In genomic region chr1:114033219-114033706, GRCh38 we compare ENCODE assay signal across 8 cellular contexts. TPM values are rescaled to one million over a fixed set of nuclear protein-coding genes. Genes with fewer than 3 reads are reported as not detected.
A peak's percentile ranks its signal among the peaks of the same experiment; 100 is the strongest.
DNase-seq lines count a peak whose midpoint lies in the region; ATAC-seq and TF ChIP-seq lines count a peak whose summit lies in the region.

No MANE protein-coding gene starts in this region.

- peak; percentile 55 for DNase-seq in DMS 273 (lab: John Stamatoyannopoulos, UW; ENCODE audit: unreplicated experiment)
- DNase-seq in WTC11 (ENCODE audit: low spot score), result peak; percentile 56
- DNase-seq in right lobe of liver, result no peak
- no peak for DNase-seq in T-helper 9 cell
- no peak for DNase-seq in islet precursor cell
- no peak for DNase-seq in H4 (ENCODE audit: low spot score)

- H3K9me3 Mint-ChIP-seq in WTC11, result no peaks in the 10 kb centered on the region

- no peaks in the 10 kb centered on the region for H3K27me3 Mint-ChIP-seq in WTC11 (ENCODE audit: low read depth)

- H3K4me3 ChIP-seq in HUES48 (ENCODE audit: low read depth, low read length) (peak overlapping the region; percentile 58), right lobe of liver (no peak overlapping the region)

- CTCF ChIA-PET in WTC11 (lab: Charles Lee), result interaction anchor here (0.6 to 3.1 kb wide), 17 partner anchors 9 to 250 kb away, joined by 3 to 21 read pairs (median 4); partner anchors contain the start of genes OLFML3 and SYT6

- no peaks in the 10 kb centered on the region; the same call in 1 of the 2 replicates for H3K36me3 Mint-ChIP-seq in WTC11

- H3K4me1 ChIP-seq in HUES48 (ENCODE audit: control insufficient read depth, insufficient read depth, low read length), result peaks cover 70% of the 10 kb centered on the region
- H3K4me1 ChIP-seq in right lobe of liver, result no peaks in the 10 kb centered on the region

- H3K36me3 ChIP-seq in HUES48 (ENCODE audit: control insufficient read depth, insufficient read depth, low read length), result no peaks in the 10 kb centered on the region
- H3K36me3 ChIP-seq in right lobe of liver, result no peaks in the 10 kb centered on the region

- no peak for TF ChIP-seq POLR2A in right lobe of liver (IDR thresholded peaks at IDR 0.05)

- POLR2A ChIA-PET in WTC11 (lab: Charles Lee), result interaction anchor here (1.2 kb wide), 1 partner anchor 55 kb away, joined by 3 read pairs; no protein-coding TSS in a partner anchor

- 5% methylated on average over 5 of the region's 5 CpGs for WGBS in right lobe of liver (ENCODE audit: insufficient coverage, low coverage, low lambda C conversion rate, missing lambda C conversion rate)

- ATAC-seq in WTC11, result peak; percentile 69
- peak; percentile 39 to 53 (median 48) for ATAC-seq in right lobe of liver
- no peak for ATAC-seq in GM21786 (IDR thresholded peaks at IDR 0.05; ENCODE audit: unreplicated experiment)

- intact Hi-C loops in right lobe of liver (cut with DNase I), result no loop called here

- H3K27me3 ChIP-seq in HUES48 (ENCODE audit: control insufficient read depth, insufficient read depth, low read length) (no peaks in the 10 kb centered on the region), right lobe of liver (no peaks in the 10 kb centered on the region)

- H3K27ac ChIP-seq in HUES48 (ENCODE audit: low read depth, low read length) (peak overlapping the region; percentile 80), right lobe of liver (no peak overlapping the region)

- H3K9ac ChIP-seq in HUES48 (ENCODE audit: low read depth, low read length), result peak overlapping the region; percentile 46

- H3K9me3 ChIP-seq in HUES48 (ENCODE audit: control insufficient read depth, insufficient read depth, low read length), result no peaks in the 10 kb centered on the region
- H3K9me3 ChIP-seq in right lobe of liver, result no peaks in the 10 kb centered on the region

- no peak overlapping the region for H3K4me3 Mint-ChIP-seq in WTC11

- no peak overlapping the region for H3K27ac Mint-ChIP-seq in WTC11

- peaks cover 26% of the 10 kb centered on the region for H3K4me1 Mint-ChIP-seq in WTC11

- TF ChIP-seq CTCF in WTC11 (IDR thresholded peaks at IDR 0.05) (peak; percentile 58; the same call in 1 of the 2 replicates), right lobe of liver (IDR thresholded peaks at IDR 0.05) (peak; percentile 15 to 51 (median 42))

TF ChIP-seq in WTC11, 78 proteins besides CTCF, POLR2A, EP300 and RAD21:
- TF ChIP-seq ZBTB21 (CRISPR knock-in tag; IDR thresholded peaks at IDR 0.05; ENCODE audit: borderline replicate concordance) (0 out of 2 replicates have a peak, but pooled peaks have one; percentile 30), NR2C2 (CRISPR knock-in tag; IDR thresholded peaks at IDR 0.05) (no peak), ZNF423 (CRISPR knock-in tag; IDR thresholded peaks at IDR 0.05) (0 out of 2 replicates have a peak, but pooled peaks have one; percentile 3), KAT7 (CRISPR knock-in tag; IDR thresholded peaks at IDR 0.05; ENCODE audit: borderline replicate concordance) (peak; percentile 48; the same call in 1 of the 2 replicates), SP1 (CRISPR knock-in tag; conservative IDR thresholded peaks at IDR 0.05) (peak; percentile 46; the same call in 1 of the 2 replicates), IRF2 (CRISPR knock-in tag; IDR thresholded peaks at IDR 0.05; ENCODE audit: borderline replicate concordance, low read depth) (no peak), USF1 (CRISPR knock-in tag; IDR thresholded peaks at IDR 0.05) (0 out of 2 replicates have a peak, but pooled peaks have one; percentile 51), ETV6 (CRISPR knock-in tag; IDR thresholded peaks at IDR 0.05) (peak; percentile 54; the same call in 1 of the 2 replicates), CREM (CRISPR knock-in tag; IDR thresholded peaks at IDR 0.05) (peak; percentile 68; the same call in 1 of the 2 replicates), USF2 (CRISPR knock-in tag; IDR thresholded peaks at IDR 0.05) (peak; percentile 47; the same call in 1 of the 2 replicates), MAX (CRISPR knock-in tag; IDR thresholded peaks at IDR 0.05) (peak; percentile 85), NFATC4 (CRISPR knock-in tag; IDR thresholded peaks at IDR 0.05) (no peak), MYBL2 (CRISPR knock-in tag; IDR thresholded peaks at IDR 0.05) (peak; percentile 50; the same call in 1 of the 2 replicates), FOXP4 (CRISPR knock-in tag; IDR thresholded peaks at IDR 0.05) (peak; percentile 66; the same call in 1 of the 2 replicates), ZMAT4 (CRISPR knock-in tag; IDR thresholded peaks at IDR 0.05) (no peak), ZNF138 (CRISPR knock-in tag; conservative IDR thresholded peaks at IDR 0.05) (0 out of 2 replicates have a peak, but pooled peaks have one; percentile 68)
TF ChIP-seq in WTC11: peak in this region for 12.

RNA-seq across cellular contexts. Expression of gene OLFML3, which starts 54.0 kb away (rescaled TPM):
- total RNA-seq in WTC11 (2021) (65.8 to 91.1 TPM (median 90.4 TPM) in 3 replicates), right lobe of liver (10 to 100 TPM in 1 of 6 experiments, 1 to 10 TPM in 5; 1.8 to 13.8 (median 6.6) TPM)
- total RNA-seq in H4 (2014; rRNA removed; shearing (Covaris generic)), result 8.4 and 12.6 TPM in 2 replicates

Comparison
In these comparisons a context has a peak if more than half of its experiments do, and no peak if none do; other contexts are left out.
1. DNase-seq: peak in DMS 273 (single experiment) and WTC11 (single experiment); none in right lobe of liver (0 of 3), T-helper 9 cell (single experiment), islet precursor cell (single experiment) and H4 (single experiment).